Comparison of ENCODE assay signal across 19 cellular contexts in genomic region chr11:119513141-119513805, GRCh38.
DNase-seq lines count a peak whose midpoint lies in the region; ATAC-seq, FAIRE-seq and TF ChIP-seq lines count a peak whose summit lies in the region.
"Had no signal": no experiment of that assay in that cellular context is flagged by ENCODE, and none has a peak within 500 bp of the region (broad histone marks: within the 10 kb centered on the region; RNA-seq: fewer than 3 reads in every experiment).

No MANE protein-coding gene starts in this region.

- H3K9me3 ChIP-seq in BLaER1, result no peaks in the 10 kb centered on the region
- H3K9me3 ChIP-seq in OCI-LY3 (ENCODE audit: insufficient read depth, low read length), result no peaks in the 10 kb centered on the region
- no peaks in the 10 kb centered on the region for H3K9me3 ChIP-seq in H1 (ENCODE audit: insufficient read depth in 2 of 2, low read depth in 1 of 2, low read length in 1 of 2)
- no peaks in the 10 kb centered on the region for H3K9me3 ChIP-seq in HAP-1

- POLR2A ChIA-PET in H1 (lab: Charles Lee; ENCODE audit: partially characterized antibody), result interaction anchor here (1.1 to 1.6 kb wide), 2 partner anchors 10 to 71 kb away, joined by 3 read pairs; no protein-coding TSS in a partner anchor

- in situ Hi-C loops in G401 (cut with HindIII; ENCODE audit: low sequenced_read_pairs) (no loop called here), HAP-1 (cut with MboI; ENCODE audit: low sequenced_read_pairs) (no loop called here)

- peak; percentile 85 for DNase-seq in G401 (ENCODE audit: low spot score)
- no peak for DNase-seq in H1 (ENCODE audit: low read depth in 1 of 2, low spot score in 2 of 2)
- no peak for DNase-seq in dermis blood vessel endothelial cell
- DNase-seq in HAP-1 (ENCODE audit: low spot score in 2 of 2), result no peak
- no peak for DNase-seq in activated naive CD8-positive, alpha-beta T cell treated with anti-CD3 and anti-CD28 coated beads for 36 hours
- DNase-seq: CD8-positive, alpha-beta T cell; EL; HCEC 1CT; KBM-7; NCI-H1105 treated with DMSO at 0.1 percent for 48 hours; NCI-H2029 treated with DMSO at 0.1 percent for 48 hours; NCI-H446 treated with DMSO at 0.1 percent for 48 hours; NK-92 treated with Interleukin-12 subunit alpha and Interleukin-12 subunit beta, amount 100 ng/mL, for 24 hours; T-cell had no signal

- H3K4me1 ChIP-seq in BLaER1 (peaks cover 49% of the 10 kb centered on the region), OCI-LY3 (ENCODE audit: low read length) (peaks cover 57% of the 10 kb centered on the region), H1 (replicated peaks in 1 of 4; ENCODE audit: control insufficient read depth in 3 of 4, insufficient read depth in 4 of 4, low read length in 3 of 4) (peaks cover 0 to 6% (median 1%) of the 10 kb centered on the region in 4 experiments; a peak in 3 of 7 replicates), HAP-1 (no peaks in the 10 kb centered on the region)

- H2AFZ ChIP-seq in OCI-LY3 (ENCODE audit: low read depth, low read length) (no peak overlapping the region), H1 (ENCODE audit: low read length) (no peak overlapping the region)

- H3K36me3 ChIP-seq in BLaER1 (no peaks in the 10 kb centered on the region), OCI-LY3 (replicated peaks; ENCODE audit: low read depth, low read length) (no peaks in the 10 kb centered on the region), H1 (ENCODE audit: control insufficient read depth in 2 of 4, insufficient read depth in 4 of 4, low read length in 3 of 4) (no peaks in the 10 kb centered on the region), HAP-1 (replicated peaks) (no peaks in the 10 kb centered on the region)

- H4K5ac ChIP-seq in H1 (ENCODE audit: insufficient read length, low read depth, low read length), result no peak overlapping the region

- H3K79me1 ChIP-seq in H1 (ENCODE audit: low read depth, low read length), result no peaks in the 10 kb centered on the region

- H3K4ac ChIP-seq in H1 (replicated peaks; ENCODE audit: insufficient read length, low read depth, low read length), result no peak overlapping the region

- H2AK5ac ChIP-seq in H1 (ENCODE audit: low read depth, low read length), result no peak overlapping the region

- H3K27ac Mint-ChIP-seq in activated naive CD8-positive, alpha-beta T cell treated with anti-CD3 and anti-CD28 coated beads for 36 hours, result no peak overlapping the region
- H3K27ac Mint-ChIP-seq: CD8-positive, alpha-beta T cell; T-cell had no signal

- TF ChIP-seq CTCF in OCI-LY3 (IDR thresholded peaks at IDR 0.05; ENCODE audit: low read depth, low read length) (no peak), H1 (IDR thresholded peaks at IDR 0.05; ENCODE audit: control extremely low read depth in 1 of 3, insufficient read depth in 1 of 3, low read depth in 1 of 3, low read length in 3 of 3) (no peak)

- no peak overlapping the region for H4K8ac ChIP-seq in H1 (ENCODE audit: extremely low read depth, insufficient read depth, low read length)

- H3K9ac ChIP-seq in BLaER1 (peak overlapping the region; percentile 19; the same call in 1 of the 2 replicates), OCI-LY3 (ENCODE audit: low read length) (peak overlapping the region; percentile 66), H1 (replicated peaks in 1 of 4; ENCODE audit: extremely low read depth in 1 of 4, low read depth in 3 of 4, low read length in 3 of 4) (no peak overlapping the region)

- peak overlapping the region; percentile 20; the same call in 1 of the 2 replicates for H3K27ac ChIP-seq in BLaER1
- H3K27ac ChIP-seq in OCI-LY3 (ENCODE audit: low read length), result peak overlapping the region; percentile 96
- H3K27ac ChIP-seq in H1 (ENCODE audit: low read depth, low read length), result no peak overlapping the region

- H2BK20ac ChIP-seq in H1 (ENCODE audit: low read length), result no peak overlapping the region

- H3K79me2 ChIP-seq in OCI-LY3 (ENCODE audit: low read length) (no peaks in the 10 kb centered on the region), H1 (ENCODE audit: control insufficient read depth in 1 of 2, insufficient read depth in 2 of 2, low read length in 2 of 2) (no peaks in the 10 kb centered on the region)

- H3K27me3 ChIP-seq in BLaER1 (no peaks in the 10 kb centered on the region), OCI-LY3 (ENCODE audit: low read depth, low read length) (no peaks in the 10 kb centered on the region), H1 (replicated peaks in 1 of 4; ENCODE audit: control insufficient read depth in 3 of 4, extremely low read depth in 1 of 4, insufficient read depth in 3 of 4, low read length in 3 of 4) (no peaks in the 10 kb centered on the region), HAP-1 (ENCODE audit: low read depth) (peaks cover 5% of the 10 kb centered on the region)

- no peak for TF ChIP-seq EP300 in H1 (IDR thresholded peaks at IDR 0.05; ENCODE audit: borderline replicate concordance in 1 of 2, low read depth in 2 of 2, low read length in 2 of 2)

- no peak overlapping the region for H3K23ac ChIP-seq in H1 (ENCODE audit: insufficient read length)

- no peak for FAIRE-seq in H1 (lab: Jason Lieb, UNC)

- WGBS in H1 (ENCODE audit: extremely low coverage in 1 of 2, insufficient coverage in 1 of 2, insufficient read length in 1 of 2, insufficient replicate concordance in 2 of 2, low coverage in 1 of 2, low lambda C conversion rate in 2 of 2, missing lambda C conversion rate in 1 of 2), 2 experiments, result 78% methylated on average over 12 of the region's 12 CpGs; no CpG with 5 or more reads in 1 of the 2 experiments

- H2BK120ac ChIP-seq in H1 (replicated peaks; ENCODE audit: low read depth, low read length), result no peak overlapping the region

- peaks cover 2% of the 10 kb centered on the region; the same call in 1 of the 2 replicates for H3K23me2 ChIP-seq in H1 (ENCODE audit: low read depth, low read length)

- H3K9me3 Mint-ChIP-seq in activated naive CD8-positive, alpha-beta T cell treated with anti-CD3 and anti-CD28 coated beads for 36 hours, result peaks cover 1% of the 10 kb centered on the region
- H3K9me3 Mint-ChIP-seq: CD8-positive, alpha-beta T cell; T-cell had no signal

- no peak overlapping the region for H3K56ac ChIP-seq in H1 (replicated peaks; ENCODE audit: insufficient read length, low read depth, low read length)

- H3K36me3 Mint-ChIP-seq in activated naive CD8-positive, alpha-beta T cell treated with anti-CD3 and anti-CD28 coated beads for 36 hours, result no peaks in the 10 kb centered on the region
- H3K36me3 Mint-ChIP-seq: CD8-positive, alpha-beta T cell; T-cell had no signal

- no peak for TF ChIP-seq POLR2A in H1 (IDR thresholded peaks at IDR 0.05; ENCODE audit: control extremely low read depth in 1 of 2, low read depth in 2 of 2, low read length in 2 of 2)

- H2BK12ac ChIP-seq in H1 (ENCODE audit: low read depth, low read length), result no peak overlapping the region

- H3K4me2 ChIP-seq in BLaER1 (peak overlapping the region; percentile 75), OCI-LY3 (ENCODE audit: low read length) (peak overlapping the region; percentile 79), H1 (ENCODE audit: insufficient read depth in 1 of 2, low read depth in 2 of 2, low read length in 2 of 2) (no peak overlapping the region)

- no peak overlapping the region; the same call in 1 of the 2 replicates for H2BK5ac ChIP-seq in H1 (ENCODE audit: low read depth, low read length)

- no peak overlapping the region for H3K14ac ChIP-seq in H1 (ENCODE audit: insufficient read length)

- TF ChIP-seq RAD21 in H1 (IDR thresholded peaks at IDR 0.05 in 1 of 2, conservative IDR thresholded peaks at IDR 0.05 in 1 of 2; ENCODE audit: low read depth in 2 of 2, low read length in 2 of 2), result no peak

- no peak overlapping the region for H4K91ac ChIP-seq in H1 (replicated peaks; ENCODE audit: insufficient read length, low read length)

- H3K4me1 Mint-ChIP-seq in activated naive CD8-positive, alpha-beta T cell treated with anti-CD3 and anti-CD28 coated beads for 36 hours, result peaks cover 16% of the 10 kb centered on the region
- H3K4me1 Mint-ChIP-seq: T-cell had no signal

- no peak for ATAC-seq in GM18867 (IDR thresholded peaks at IDR 0.05; ENCODE audit: unreplicated experiment)
- ATAC-seq: CD8-positive, alpha-beta T cell; Panc1; SK-N-SH treated with all-trans-retinoic acid at 6 μM for 48 hours; T-cell had no signal

- H3K4me3 ChIP-seq in BLaER1 (no peak overlapping the region), OCI-LY3 (ENCODE audit: low read length) (peak overlapping the region; percentile 70), H1 (ENCODE audit: extremely low read depth in 1 of 4, insufficient read depth in 2 of 4, low read depth in 3 of 4, low read length in 4 of 4) (no peak overlapping the region), HAP-1 (no peak overlapping the region)

- CTCF ChIA-PET in H1 (lab: Charles Lee; ENCODE audit: partially characterized antibody), result interaction anchor here (0.8 to 6.8 kb wide), 16 partner anchors 8 to 208 kb away, joined by 3 to 43 read pairs (median 5); no protein-coding TSS in a partner anchor

- H4K20me1 ChIP-seq in BLaER1, result no peaks in the 10 kb centered on the region
- H4K20me1 ChIP-seq in OCI-LY3 (ENCODE audit: insufficient read depth, low read length), result no peaks in the 10 kb centered on the region
- peaks cover 0 to 2% of the 10 kb centered on the region in 2 experiments for H4K20me1 ChIP-seq in H1 (replicated peaks in 1 of 2; ENCODE audit: control insufficient read depth in 1 of 2, insufficient read depth in 2 of 2, low read length in 2 of 2)

- no peak overlapping the region for H3K18ac ChIP-seq in H1 (ENCODE audit: extremely low read depth, low read length)

- 0 out of 2 replicates have a peak overlapping the region, but pooled peaks have one; percentile 29 for H2BK15ac ChIP-seq in H1 (ENCODE audit: low read length)

- H3K27me3 Mint-ChIP-seq in activated naive CD8-positive, alpha-beta T cell treated with anti-CD3 and anti-CD28 coated beads for 36 hours, result peaks cover 20% of the 10 kb centered on the region

- no peak overlapping the region for H3K4me3 Mint-ChIP-seq in activated naive CD8-positive, alpha-beta T cell treated with anti-CD3 and anti-CD28 coated beads for 36 hours
- H3K4me3 Mint-ChIP-seq: CD8-positive, alpha-beta T cell; T-cell had no signal

TF ChIP-seq in H1, 55 proteins besides CTCF, POLR2A, EP300 and RAD21:
- TF ChIP-seq SUZ12 (IDR thresholded peaks at IDR 0.05; ENCODE audit: low read length) (no peak), TCF12 (IDR thresholded peaks at IDR 0.05; ENCODE audit: low read depth, low read length) (no peak), GTF2F1 (IDR thresholded peaks at IDR 0.05; ENCODE audit: borderline replicate concordance, low read depth, low read length) (no peak), CREB1 (IDR thresholded peaks at IDR 0.05) (no peak), JUN (IDR thresholded peaks at IDR 0.05; ENCODE audit: low read depth, low read length) (no peak), GABPA (IDR thresholded peaks at IDR 0.05; ENCODE audit: borderline replicate concordance, insufficient read depth, low read length) (no peak)

Comparison
In these comparisons a context has a peak if more than half of its experiments do, and no peak if none do; other contexts are left out.
1. H3K4me2 ChIP-seq: peak in BLaER1 (single experiment) and OCI-LY3 (single experiment); none in H1 (0 of 2).
2. H3K9ac ChIP-seq: peak in BLaER1 (single experiment) and OCI-LY3 (single experiment); none in H1 (0 of 4).